In genomic region chr1:221316491-221317056, GRCh38 we compare ENCODE assay signal across 2 cellular contexts.
TF ChIP-seq lines count a peak whose summit lies in the region.

No MANE protein-coding gene starts in this region.

TF ChIP-seq in GM23338, 12 proteins besides CTCF, POLR2A, EP300 and RAD21 (continued from another document):
- no peak for TF ChIP-seq ZNF462 (CRISPR knock-in tag; IDR thresholded peaks at IDR 0.05)
- TF ChIP-seq NANOG (IDR thresholded peaks at IDR 0.05; ENCODE audit: borderline replicate concordance): no peak
- no peak for TF ChIP-seq ZNF331 (CRISPR knock-in tag; IDR thresholded peaks at IDR 0.05; ENCODE audit: low read depth)
- TF ChIP-seq POLR2AphosphoS5 (IDR thresholded peaks at IDR 0.05; ENCODE audit: low read depth): no peak
- no peak for TF ChIP-seq ZNF114 (CRISPR knock-in tag; IDR thresholded peaks at IDR 0.05)
- no peak for TF ChIP-seq STAT1 (IDR thresholded peaks at IDR 0.05; ENCODE audit: unreplicated experiment)
- no peak for TF ChIP-seq CREB1 (CRISPR knock-in tag; IDR thresholded peaks at IDR 0.05; ENCODE audit: low read depth)
- no peak for TF ChIP-seq REST (IDR thresholded peaks at IDR 0.05; ENCODE audit: unreplicated experiment)
- no peak for TF ChIP-seq EZH2 (IDR thresholded peaks at IDR 0.05; ENCODE audit: low read depth, unreplicated experiment)
- TF ChIP-seq ETS1 (IDR thresholded peaks at IDR 0.05): no peak

TF ChIP-seq in K562, 482 proteins besides CTCF, POLR2A, EP300 and RAD21 (continued from another document and continues in another):
- no peak for TF ChIP-seq PKNOX1 (IDR thresholded peaks at IDR 0.05)
- TF ChIP-seq ZNF766 (CRISPR knock-in tag; conservative IDR thresholded peaks at IDR 0.05): peak; percentile 67; the same call in 1 of the 2 replicates
- TF ChIP-seq ZSCAN32 (CRISPR knock-in tag; IDR thresholded peaks at IDR 0.05): peak; percentile 93
- TF ChIP-seq XRCC5 (IDR thresholded peaks at IDR 0.05; ENCODE audit: low read depth, low read length): no peak
- TF ChIP-seq ZNF449 (CRISPR knock-in tag; IDR thresholded peaks at IDR 0.05): 0 out of 2 replicates have a peak, but pooled peaks have one; percentile 51
- TF ChIP-seq ILF3 (IDR thresholded peaks at IDR 0.05; ENCODE audit: borderline replicate concordance): no peak
- TF ChIP-seq ZBTB17 (CRISPR knock-in tag; IDR thresholded peaks at IDR 0.05): 0 out of 2 replicates have a peak, but pooled peaks have one; percentile 47
- TF ChIP-seq ZNF644 (tag; IDR thresholded peaks at IDR 0.05; ENCODE audit: low read depth): peak; percentile 62; the same call in 1 of the 2 replicates
- no peak for TF ChIP-seq ZNF695 (CRISPR knock-in tag; IDR thresholded peaks at IDR 0.05)
- TF ChIP-seq RNF219 (CRISPR knock-in tag; IDR thresholded peaks at IDR 0.05): no peak
- no peak for TF ChIP-seq ZNF24 (IDR thresholded peaks at IDR 0.05)
- 0 out of 2 replicates have a peak, but pooled peaks have one; percentile 10 for TF ChIP-seq ZNF165 (CRISPR knock-in tag; IDR thresholded peaks at IDR 0.05; ENCODE audit: borderline replicate concordance)
- TF ChIP-seq ZNF655 (CRISPR knock-in tag; IDR thresholded peaks at IDR 0.05): no peak
- no peak for TF ChIP-seq CXXC5 (CRISPR knock-in tag; IDR thresholded peaks at IDR 0.05)
- TF ChIP-seq ZNF184 (CRISPR knock-in tag; IDR thresholded peaks at IDR 0.05): no peak
- TF ChIP-seq E2F6 (IDR thresholded peaks at IDR 0.05; ENCODE audit: borderline replicate concordance in 1 of 2, extremely low read depth in 1 of 2, insufficient read depth in 1 of 2, insufficient read length in 1 of 2, low read depth in 1 of 2, low read length in 1 of 2, poor library complexity in 1 of 2, severe bottlenecking in 1 of 2): no peak
- no peak for TF ChIP-seq KLF1 (tag; IDR thresholded peaks at IDR 0.05)
- TF ChIP-seq ZNF778 (CRISPR knock-in tag; IDR thresholded peaks at IDR 0.05): no peak
- TF ChIP-seq NFXL1 (CRISPR knock-in tag; IDR thresholded peaks at IDR 0.05): peak; percentile 71; the same call in 1 of the 2 replicates
- no peak for TF ChIP-seq HNRNPH1 (optimal IDR thresholded peaks at IDR 0.05; ENCODE audit: low read depth, low read length)
- no peak for TF ChIP-seq SFPQ (IDR thresholded peaks at IDR 0.05; ENCODE audit: low read depth, low read length)
- no peak for TF ChIP-seq KDM2B (CRISPR knock-in tag; IDR thresholded peaks at IDR 0.05)
- TF ChIP-seq PHF8 (IDR thresholded peaks at IDR 0.05; ENCODE audit: borderline replicate concordance, low read length): no peak
- peak; percentile 63; the same call in 1 of the 2 replicates for TF ChIP-seq ZNF175 (CRISPR knock-in tag; IDR thresholded peaks at IDR 0.05; ENCODE audit: low read depth)
- TF ChIP-seq STAT5B (CRISPR knock-in tag; IDR thresholded peaks at IDR 0.05): no peak
- no peak for TF ChIP-seq RB1 (IDR thresholded peaks at IDR 0.05; ENCODE audit: low read depth)
- no peak for TF ChIP-seq POLR2B (IDR thresholded peaks at IDR 0.05; ENCODE audit: low read depth, partially characterized antibody)
- TF ChIP-seq NR4A1 (CRISPR knock-in tag; IDR thresholded peaks at IDR 0.05): no peak
- TF ChIP-seq NR4A1 (tag; IDR thresholded peaks at IDR 0.05): 0 out of 2 replicates have a peak, but pooled peaks have one; percentile 17
- no peak for TF ChIP-seq CCNT2 (IDR thresholded peaks at IDR 0.05; ENCODE audit: borderline replicate concordance, extremely low read depth, insufficient read length, low read depth, low read length)
- TF ChIP-seq BCL6 (CRISPR knock-in tag; IDR thresholded peaks at IDR 0.05): peak; percentile 44; the same call in 1 of the 2 replicates
- TF ChIP-seq ATF4 (CRISPR knock-in tag; IDR thresholded peaks at IDR 0.05): peak; percentile 97
- 0 out of 2 replicates have a peak, but pooled peaks have one; percentile 30 for TF ChIP-seq POLR2H (tag; IDR thresholded peaks at IDR 0.05; ENCODE audit: low read depth)
- no peak for TF ChIP-seq POU5F1 (IDR thresholded peaks at IDR 0.05; ENCODE audit: borderline replicate concordance, low read depth, low read length, partially characterized antibody)
- peak; percentile 75; the same call in 1 of the 2 replicates for TF ChIP-seq SMAD3 (CRISPR knock-in tag; conservative IDR thresholded peaks at IDR 0.05)
- no peak for TF ChIP-seq TBL1XR1 (IDR thresholded peaks at IDR 0.05; ENCODE audit: low read length in 2 of 2)
- TF ChIP-seq ZNF280B (CRISPR knock-in tag; IDR thresholded peaks at IDR 0.05): no peak
- no peak for TF ChIP-seq MTA3 (IDR thresholded peaks at IDR 0.05; ENCODE audit: borderline replicate concordance)
- 0 out of 2 replicates have a peak, but pooled peaks have one; percentile 56 for TF ChIP-seq ZNF197 (CRISPR knock-in tag; IDR thresholded peaks at IDR 0.05; ENCODE audit: low read depth)
- peak; percentile 80 for TF ChIP-seq ATF3 (IDR thresholded peaks at IDR 0.05)
- no peak for TF ChIP-seq ATF3 (CRISPR knock-in tag; conservative IDR thresholded peaks at IDR 0.05)
- no peak for TF ChIP-seq ASH1L (IDR thresholded peaks at IDR 0.05; ENCODE audit: borderline replicate concordance, low read depth, partially characterized antibody)
- no peak for TF ChIP-seq ZNF274 (IDR thresholded peaks at IDR 0.05; ENCODE audit: borderline replicate concordance, low read depth, low read length)
- 0 out of 2 replicates have a peak, but pooled peaks have one; percentile 38 for TF ChIP-seq ZBTB12 (CRISPR knock-in tag; IDR thresholded peaks at IDR 0.05)
- peak; percentile 81 to 90; a peak in 3 of 4 replicates for TF ChIP-seq TRIM24 (IDR thresholded peaks at IDR 0.05)
- no peak for TF ChIP-seq RBFOX2 (IDR thresholded peaks at IDR 0.05; ENCODE audit: low read depth, low read length)
- TF ChIP-seq RBM25 (IDR thresholded peaks at IDR 0.05; ENCODE audit: low read depth, low read length, severe bottlenecking): no peak
- no peak for TF ChIP-seq RAD51 (IDR thresholded peaks at IDR 0.05; ENCODE audit: borderline replicate concordance, low read depth)
